39 cellular contexts compared by ENCODE assay signal in the genomic region with DNA sequence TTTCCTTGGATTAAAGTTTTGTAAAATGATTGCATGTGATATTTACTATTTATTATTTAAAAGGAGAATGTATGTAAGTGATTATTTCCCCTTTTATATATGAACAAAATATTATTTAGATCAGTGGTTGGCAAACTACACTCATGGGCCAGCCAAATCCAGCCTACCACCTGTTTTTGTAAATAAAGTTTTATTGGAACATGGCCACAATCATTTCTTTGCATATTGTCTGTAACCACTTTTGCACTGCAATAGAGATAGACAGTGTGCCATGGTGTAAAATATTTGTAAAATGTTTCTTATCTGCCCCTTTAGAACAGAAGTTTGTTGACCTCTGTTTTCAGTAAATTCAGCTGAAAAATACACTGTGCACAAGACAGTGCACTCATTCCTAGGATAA.
"Had no signal": no experiment of that assay in that cellular context is flagged by ENCODE, and none has a peak within 500 bp of the region (broad histone marks: within the 10 kb centered on the region; RNA-seq: fewer than 3 reads in every experiment).

No MANE protein-coding gene starts in this region.

- H3K9me3 Mint-ChIP-seq: activated naive CD4-positive, alpha-beta T cell treated with anti-CD3 and anti-CD28 coated beads for 36 hours; activated naive CD4-positive, alpha-beta T cell treated with anti-CD3 and anti-CD28 coated beads, Interleukin-2, amount 10 ng/mL, durations not matched to agents 7 days and 5 days; activated naive CD4-positive, alpha-beta T cell treated with anti-CD3 and anti-CD28 coated beads, Interleukin-2, amount 50 U/mL, for 24 hours; activated naive CD4-positive, alpha-beta T cell treated with anti-CD3 and anti-CD28 coated beads, Interleukin-2, amount 50 U/mL, for 72 hours; activated naive CD8-positive, alpha-beta T cell treated with anti-CD3 and anti-CD28 coated beads for 36 hours; activated naive CD8-positive, alpha-beta T cell treated with anti-CD3 and anti-CD28 coated beads, Interleukin-2, amount 10 ng/mL, durations not matched to agents 7 days and 5 days; activated naive CD8-positive, alpha-beta T cell treated with anti-CD3 and anti-CD28 coated beads, Interleukin-2, amount 50 U/mL, for 24 hours; activated T-cell treated with anti-CD3 and anti-CD28 coated beads, Interleukin-2, amount 50 U/mL, for 24 hours; activated T-cell treated with anti-CD3 and anti-CD28 coated beads, Interleukin-2, amount 50 U/mL, for 4 hours; activated T-cell treated with anti-CD3 and anti-CD28 coated beads, Interleukin-2, amount 50 U/mL, for 72 hours; activated T-helper 1 cell treated with anti-CD3 and anti-CD28 coated beads, Interleukin-12 subunit alpha, Interleukin-12 subunit beta, Interleukin-2, Interleukin-4 antibody, amounts not matched to agents 30 ng/mL and 10 ng/mL and 1 ng/mL, durations not matched to agents 14 hours and 24 hours and 36 hours; activated T-helper 2 cell treated with anti-CD3 and anti-CD28 coated beads, Interferon-gamma antibody, Interleukin-2, Interleukin-4, amounts not matched to agents 10 μg/mL and 5 μg/mL and 100 μg/mL, durations not matched to agents 14 hours and 24 hours and 36 hours; central memory CD8-positive, alpha-beta T cell had no signal

- H3K36me3 ChIP-seq: adrenal gland, ascending aorta, brain microvascular endothelial cell, breast epithelium, cardiac muscle cell had no signal

- H3K4me3 ChIP-seq: adrenal gland, ascending aorta, body of pancreas, breast epithelium, cardiac muscle cell had no signal

- FAIRE-seq: astrocyte, bronchial epithelial cell had no signal

- H3K27ac ChIP-seq: adrenal gland, ascending aorta, body of pancreas, brain microvascular endothelial cell, breast epithelium, cardiac muscle cell had no signal

- ATAC-seq: activated naive CD4-positive, alpha-beta T cell treated with anti-CD3 and anti-CD28 coated beads, Interleukin-2, amount 50 U/mL, for 72 hours; activated naive CD8-positive, alpha-beta T cell treated with anti-CD3 and anti-CD28 coated beads, Interleukin-2, amount 50 U/mL, for 24 hours; activated T-cell treated with anti-CD3 and anti-CD28 coated beads, Interleukin-2, amount 50 U/mL, for 4 hours; activated T-cell treated with anti-CD3 and anti-CD28 coated beads, Interleukin-2, amount 50 U/mL, for 72 hours; activated T-helper 17 cell treated with anti-CD3 and anti-CD28 coated beads, Interleukin-2, amount 50 U/mL, for 72 hours; body of pancreas had no signal

- H3K27ac Mint-ChIP-seq: activated naive CD4-positive, alpha-beta T cell treated with anti-CD3 and anti-CD28 coated beads for 36 hours; activated naive CD4-positive, alpha-beta T cell treated with anti-CD3 and anti-CD28 coated beads, Interleukin-2, amount 10 ng/mL, durations not matched to agents 7 days and 5 days; activated naive CD4-positive, alpha-beta T cell treated with anti-CD3 and anti-CD28 coated beads, Interleukin-2, amount 50 U/mL, for 24 hours; activated naive CD4-positive, alpha-beta T cell treated with anti-CD3 and anti-CD28 coated beads, Interleukin-2, amount 50 U/mL, for 72 hours; activated naive CD8-positive, alpha-beta T cell; activated naive CD8-positive, alpha-beta T cell treated with anti-CD3 and anti-CD28 coated beads for 36 hours; activated naive CD8-positive, alpha-beta T cell treated with anti-CD3 and anti-CD28 coated beads, Interleukin-2, amount 10 ng/mL, durations not matched to agents 7 days and 5 days; activated naive CD8-positive, alpha-beta T cell treated with anti-CD3 and anti-CD28 coated beads, Interleukin-2, amount 50 U/mL, for 24 hours; activated T-cell treated with anti-CD3 and anti-CD28 coated beads, Interleukin-2, amount 50 U/mL, for 24 hours; activated T-cell treated with anti-CD3 and anti-CD28 coated beads, Interleukin-2, amount 50 U/mL, for 72 hours; activated T-helper 1 cell treated with anti-CD3 and anti-CD28 coated beads, Interleukin-12 subunit alpha, Interleukin-12 subunit beta, Interleukin-2, Interleukin-4 antibody, amounts not matched to agents 30 ng/mL and 10 ng/mL and 1 ng/mL, durations not matched to agents 14 hours and 24 hours and 36 hours; activated T-helper 17 cell treated with anti-CD3 and anti-CD28 coated beads, Interleukin-2, amount 50 U/mL, for 72 hours; activated T-helper 2 cell treated with anti-CD3 and anti-CD28 coated beads, Interferon-gamma antibody, Interleukin-2, Interleukin-4, amounts not matched to agents 10 μg/mL and 5 μg/mL and 100 μg/mL, durations not matched to agents 14 hours and 24 hours and 36 hours; brain had no signal

- DNase-seq: activated effector memory CD4-positive, alpha-beta T cell treated with anti-CD3 and anti-CD28 coated beads, Interleukin-2, amount 50 U/mL, for 16 hours; activated effector memory CD4-positive, alpha-beta T cell treated with Interleukin-2 at 50 U/mL for 16 hours; activated gamma-delta T cell; activated gamma-delta T cell treated with Interleukin-2 at 50 U/mL for 16 hours; activated naive CD4-positive, alpha-beta T cell; activated naive CD4-positive, alpha-beta T cell treated with anti-CD3 and anti-CD28 coated beads for 36 hours; activated naive CD4-positive, alpha-beta T cell treated with anti-CD3 and anti-CD28 coated beads, Interleukin-2, amount 10 ng/mL, durations not matched to agents 7 days and 5 days; activated naive CD4-positive, alpha-beta T cell treated with anti-CD3 and anti-CD28 coated beads, Interleukin-2, amount 50 U/mL, for 16 hours; activated naive CD4-positive, alpha-beta T cell treated with Interleukin-2 at 50 U/mL for 16 hours; activated naive CD8-positive, alpha-beta T cell treated with anti-CD3 and anti-CD28 coated beads for 36 hours; activated naive CD8-positive, alpha-beta T cell treated with anti-CD3 and anti-CD28 coated beads, Interleukin-2, amount 10 ng/mL, durations not matched to agents 7 days and 5 days; activated naive CD8-positive, alpha-beta T cell treated with anti-CD3 and anti-CD28 coated beads, Interleukin-2, amount 50 U/mL, for 24 hours; activated T-cell treated with anti-CD3 and anti-CD28 coated beads, Interleukin-2, amount 50 U/mL, for 1 hour; activated T-cell treated with anti-CD3 and anti-CD28 coated beads, Interleukin-2, amount 50 U/mL, for 24 hours; activated T-cell treated with anti-CD3 and anti-CD28 coated beads, Interleukin-2, amount 50 U/mL, for 4 hours; activated T-cell treated with anti-CD3 and anti-CD28 coated beads, Interleukin-2, amount 50 U/mL, for 48 hours; activated T-cell treated with anti-CD3 and anti-CD28 coated beads, Interleukin-2, amount 50 U/mL, for 72 hours; adrenal gland; amniotic stem cell; amygdala; anterior cingulate cortex; body of pancreas; brain microvascular endothelial cell; caudate nucleus; central memory CD4-positive, alpha-beta T cell; cerebellar nuclear complex had no signal

- H3K27me3 Mint-ChIP-seq: activated naive CD4-positive, alpha-beta T cell treated with anti-CD3 and anti-CD28 coated beads, Interleukin-2, amount 10 ng/mL, durations not matched to agents 7 days and 5 days; activated naive CD8-positive, alpha-beta T cell treated with anti-CD3 and anti-CD28 coated beads, Interleukin-2, amount 10 ng/mL, durations not matched to agents 7 days and 5 days; brain; central memory CD8-positive, alpha-beta T cell had no signal

- H3K27me3 ChIP-seq: adrenal gland, ascending aorta, body of pancreas, brain microvascular endothelial cell, breast epithelium, cardiac muscle cell had no signal

- H3K36me3 Mint-ChIP-seq: activated naive CD4-positive, alpha-beta T cell treated with anti-CD3 and anti-CD28 coated beads, Interleukin-2, amount 10 ng/mL, durations not matched to agents 7 days and 5 days; activated naive CD4-positive, alpha-beta T cell treated with anti-CD3 and anti-CD28 coated beads, Interleukin-2, amount 50 U/mL, for 24 hours; activated naive CD4-positive, alpha-beta T cell treated with anti-CD3 and anti-CD28 coated beads, Interleukin-2, amount 50 U/mL, for 72 hours; activated naive CD8-positive, alpha-beta T cell; activated naive CD8-positive, alpha-beta T cell treated with anti-CD3 and anti-CD28 coated beads for 36 hours; activated naive CD8-positive, alpha-beta T cell treated with anti-CD3 and anti-CD28 coated beads, Interleukin-2, amount 10 ng/mL, durations not matched to agents 7 days and 5 days had no signal

- H3K9me3 ChIP-seq: adrenal gland, ascending aorta, body of pancreas, breast epithelium had no signal

- H3K4me1 ChIP-seq: adrenal gland, ascending aorta, body of pancreas, breast epithelium had no signal

- H3K4me1 Mint-ChIP-seq: activated naive CD4-positive, alpha-beta T cell treated with anti-CD3 and anti-CD28 coated beads, Interleukin-2, amount 10 ng/mL, durations not matched to agents 7 days and 5 days; activated naive CD4-positive, alpha-beta T cell treated with anti-CD3 and anti-CD28 coated beads, Interleukin-2, amount 50 U/mL, for 24 hours; activated naive CD8-positive, alpha-beta T cell treated with anti-CD3 and anti-CD28 coated beads for 36 hours; activated naive CD8-positive, alpha-beta T cell treated with anti-CD3 and anti-CD28 coated beads, Interleukin-2, amount 10 ng/mL, durations not matched to agents 7 days and 5 days; activated naive CD8-positive, alpha-beta T cell treated with anti-CD3 and anti-CD28 coated beads, Interleukin-2, amount 50 U/mL, for 24 hours; activated T-helper 17 cell treated with anti-CD3 and anti-CD28 coated beads, Interleukin-2, amount 50 U/mL, for 72 hours; brain; central memory CD8-positive, alpha-beta T cell had no signal

- H3K4me3 Mint-ChIP-seq: activated naive CD4-positive, alpha-beta T cell treated with anti-CD3 and anti-CD28 coated beads for 36 hours; activated naive CD4-positive, alpha-beta T cell treated with anti-CD3 and anti-CD28 coated beads, Interleukin-2, amount 10 ng/mL, durations not matched to agents 7 days and 5 days; activated naive CD4-positive, alpha-beta T cell treated with anti-CD3 and anti-CD28 coated beads, Interleukin-2, amount 50 U/mL, for 24 hours; activated naive CD8-positive, alpha-beta T cell; activated naive CD8-positive, alpha-beta T cell treated with anti-CD3 and anti-CD28 coated beads for 36 hours; activated naive CD8-positive, alpha-beta T cell treated with anti-CD3 and anti-CD28 coated beads, Interleukin-2, amount 10 ng/mL, durations not matched to agents 7 days and 5 days; activated naive CD8-positive, alpha-beta T cell treated with anti-CD3 and anti-CD28 coated beads, Interleukin-2, amount 50 U/mL, for 24 hours; activated T-cell treated with anti-CD3 and anti-CD28 coated beads, Interleukin-2, amount 50 U/mL, for 24 hours; activated T-cell treated with anti-CD3 and anti-CD28 coated beads, Interleukin-2, amount 50 U/mL, for 4 hours; activated T-cell treated with anti-CD3 and anti-CD28 coated beads, Interleukin-2, amount 50 U/mL, for 72 hours; activated T-helper 1 cell treated with anti-CD3 and anti-CD28 coated beads, Interleukin-12 subunit alpha, Interleukin-12 subunit beta, Interleukin-2, Interleukin-4 antibody, amounts not matched to agents 30 ng/mL and 10 ng/mL and 1 ng/mL, durations not matched to agents 14 hours and 24 hours and 36 hours; activated T-helper 17 cell treated with anti-CD3 and anti-CD28 coated beads, Interleukin-2, amount 50 U/mL, for 72 hours; brain; central memory CD8-positive, alpha-beta T cell had no signal
